ENCODE assay signal across 8 cellular contexts in the genomic region with DNA sequence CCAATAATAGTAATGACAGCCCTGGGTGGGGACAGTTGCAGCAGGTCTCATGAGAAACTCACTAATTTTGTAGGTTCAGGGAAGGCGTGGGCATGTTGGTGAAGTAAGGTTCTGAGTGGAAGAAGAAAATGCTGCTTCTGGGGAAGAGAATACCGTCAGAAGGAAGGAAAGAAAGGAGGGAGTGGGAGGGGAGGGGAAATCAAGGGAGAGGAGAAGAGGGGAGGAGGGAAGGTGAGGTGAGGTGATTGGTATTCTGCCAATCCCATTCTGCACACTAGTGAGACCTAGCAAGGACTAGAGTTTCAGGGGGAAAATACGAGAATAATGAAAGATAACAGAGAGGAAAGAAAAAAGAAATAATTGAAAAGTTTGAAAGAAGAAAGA. TPM values are rescaled to one million over a fixed set of nuclear protein-coding genes. Genes with fewer than 3 reads are reported as not detected.
A peak's percentile ranks its signal among the peaks of the same experiment; 100 is the strongest.
DNase-seq lines count a peak whose midpoint lies in the region; ATAC-seq and TF ChIP-seq lines count a peak whose summit lies in the region.

No MANE protein-coding gene starts in this region.

- H3K4me3 ChIP-seq in BLaER1 (peak overlapping the region; percentile 67), IMR-90 (ENCODE audit: insufficient read depth, low read depth, low read length) (peak overlapping the region; percentile 60), breast epithelium (peak overlapping the region; percentile 47 to 73 (median 61))

- H3K23ac ChIP-seq in IMR-90 (ENCODE audit: low read depth, low read length), result peak overlapping the region; percentile 37; the same call in 1 of the 2 replicates

- no peak for DNase-seq in IMR-90
- DNase-seq in breast epithelium (ENCODE audit: low spot score in 2 of 2), result no peak
- DNase-seq in mesothelial cell of epicardium (ENCODE audit: low spot score in 2 of 2, unreplicated experiment in 2 of 2), result no peak
- no peak for DNase-seq in NCI-H226
- no peak for DNase-seq in NOMO-1 treated with DMSO at 0.1 percent for 48 hours (lab: John Stamatoyannopoulos, UW; ENCODE audit: unreplicated experiment)

- peak overlapping the region; percentile 19 for H2BK5ac ChIP-seq in IMR-90 (ENCODE audit: low read depth, low read length, poor library complexity, severe bottlenecking)

- peak overlapping the region; percentile 98 for H3K27ac Mint-ChIP-seq in mesothelial cell of epicardium

- H3K4ac ChIP-seq in IMR-90 (ENCODE audit: low read depth, low read length), result peak overlapping the region; percentile 76

- intact Hi-C loops in IMR-90 (cut with micrococcal nuclease) (loop anchor here (10.0 kb wide), 1 partner anchor 484 kb away; no protein-coding TSS in a partner anchor), breast epithelium (cut with DNase I; ENCODE audit: low total_unique reads) (loop anchor here (10.0 kb wide), 1 partner anchor 194 kb away; no protein-coding TSS in a partner anchor)

- POLR2A ChIA-PET in IMR-90 (lab: Charles Lee; ENCODE audit: unreplicated experiment), result no interaction called here

- H4K5ac ChIP-seq in IMR-90 (ENCODE audit: low read depth, low read length), result peak overlapping the region; percentile 6; the same call in 1 of the 2 replicates

- CTCF ChIA-PET in IMR-90 (lab: Yijun Ruan, JAX), result interaction anchor here (0.6 to 1.3 kb wide), 4 partner anchors 10 to 326 kb away, joined by 3 read pairs; no protein-coding TSS in a partner anchor

- H3K27me3 Mint-ChIP-seq in mesothelial cell of epicardium (ENCODE audit: low read depth), result peaks cover 10% of the 10 kb centered on the region

- dilution Hi-C loops in IMR-90 (cut with HindIII; ENCODE audit: low sequenced_read_pairs, unreplicated experiment), result loop anchor here (25.0 kb wide), 1 partner anchor 211 kb away; no protein-coding TSS in a partner anchor

- H2AK9ac ChIP-seq in IMR-90 (replicated peaks; ENCODE audit: low read depth, low read length, poor library complexity), result no peak overlapping the region

- H3K27ac ChIP-seq in BLaER1 (peak overlapping the region; percentile 47; the same call in 1 of the 2 replicates), IMR-90 (ENCODE audit: insufficient read depth, low read length) (peak overlapping the region; percentile 35), breast epithelium (peak overlapping the region; percentile 71 to 77)

- TF ChIP-seq RAD21 in IMR-90 (IDR thresholded peaks at IDR 0.05; ENCODE audit: low read length), result no peak

- TF ChIP-seq POLR2A in IMR-90 (IDR thresholded peaks at IDR 0.05; ENCODE audit: low read depth, low read length), result no peak
- no peak for TF ChIP-seq POLR2A in breast epithelium (IDR thresholded peaks at IDR 0.05)

- in situ Hi-C loops in IMR-90 (cut with MboI; ENCODE audit: low sequenced_read_pairs), result loop anchor here (25.0 kb wide), 1 partner anchor 461 kb away; no protein-coding TSS in a partner anchor

- WGBS in IMR-90 (ENCODE audit: extremely low coverage in 2 of 2, insufficient read length in 1 of 2), 2 experiments, result 60% methylated on average over 1 of the region's 3 CpGs; no CpG with 5 or more reads in 1 of the 2 experiments

- BruUV-seq in IMR-90 (replicated peaks; lab: Mats Ljungman, UMichigan), result no TSS peak

- H2AK5ac ChIP-seq in IMR-90 (ENCODE audit: low read depth, low read length), result peak overlapping the region; percentile 69

- H3K27me3 ChIP-seq in BLaER1, result peaks cover 16% of the 10 kb centered on the region
- peaks cover 4% of the 10 kb centered on the region for H3K27me3 ChIP-seq in IMR-90 (ENCODE audit: control insufficient read depth, insufficient read depth, low read length)
- H3K27me3 ChIP-seq in breast epithelium, result peaks cover 0 to 6% of the 10 kb centered on the region in 2 donors

- H3K14ac ChIP-seq in IMR-90 (replicated peaks; ENCODE audit: low read depth, low read length), result peak overlapping the region; percentile 64

- peak overlapping the region; percentile 66; the same call in 1 of the 2 replicates for H3K56ac ChIP-seq in IMR-90 (ENCODE audit: extremely low read depth, insufficient read depth, low read length)

- H2AFZ ChIP-seq in IMR-90 (replicated peaks; ENCODE audit: low read length, poor library complexity), result peak overlapping the region; percentile 97

- H4K8ac ChIP-seq in IMR-90 (ENCODE audit: low read depth in 2 of 2, low read length in 2 of 2), result peak overlapping the region; percentile 87 to 88

- peaks cover 24% of the 10 kb centered on the region for H3K4me1 Mint-ChIP-seq in mesothelial cell of epicardium

- 0 out of 2 replicates have a peak overlapping the region, but pooled peaks have one; percentile 34 for H2BK20ac ChIP-seq in IMR-90 (ENCODE audit: low read depth, low read length)

- peak overlapping the region; percentile 10; the same call in 1 of the 2 replicates for H3K18ac ChIP-seq in IMR-90 (ENCODE audit: low read depth, low read length)

- H3K79me1 ChIP-seq in IMR-90 (ENCODE audit: low read depth in 1 of 2, low read length in 2 of 2), result no peaks in the 10 kb centered on the region

- no peaks in the 10 kb centered on the region for H3K9me3 ChIP-seq in BLaER1
- no peaks in the 10 kb centered on the region for H3K9me3 ChIP-seq in IMR-90 (ENCODE audit: control insufficient read depth, insufficient read depth, low read length)
- H3K9me3 ChIP-seq in breast epithelium, result no peaks in the 10 kb centered on the region

- TF ChIP-seq CTCF in IMR-90 (conservative IDR thresholded peaks at IDR 0.05; ENCODE audit: low read depth, low read length) (no peak), breast epithelium (IDR thresholded peaks at IDR 0.05) (no peak), mesothelial cell of epicardium (IDR thresholded peaks at IDR 0.05; ENCODE audit: unreplicated experiment) (no peak)

- H3K4me1 ChIP-seq in BLaER1, result peaks cover 35% of the 10 kb centered on the region
- H3K4me1 ChIP-seq in IMR-90 (ENCODE audit: control insufficient read depth, insufficient read depth, low read length), result peaks cover 2% of the 10 kb centered on the region; the same call in 1 of the 2 replicates
- no peaks in the 10 kb centered on the region for H3K4me1 ChIP-seq in breast epithelium

- H2BK15ac ChIP-seq in IMR-90 (ENCODE audit: low read depth, low read length), result peak overlapping the region; percentile 82; the same call in 2 of the 3 replicates

- H3K36me3 ChIP-seq in BLaER1 (no peaks in the 10 kb centered on the region), IMR-90 (ENCODE audit: control insufficient read depth, insufficient read depth, low read length) (no peaks in the 10 kb centered on the region), breast epithelium (no peaks in the 10 kb centered on the region)

- H3K36me3 Mint-ChIP-seq in mesothelial cell of epicardium, result no peaks in the 10 kb centered on the region

- H3K4me2 ChIP-seq in BLaER1 (peak overlapping the region; percentile 88), IMR-90 (ENCODE audit: low read depth, low read length) (peak overlapping the region; percentile 84)

- H3K9me1 ChIP-seq in IMR-90 (ENCODE audit: insufficient read depth, low read length), result no peaks in the 10 kb centered on the region; the same call in 1 of the 2 replicates

- H3K4me3 Mint-ChIP-seq in mesothelial cell of epicardium, result peak overlapping the region; percentile 87

- H2BK120ac ChIP-seq in IMR-90 (ENCODE audit: low read depth, low read length), result peak overlapping the region; percentile 73

- H4K20me1 ChIP-seq in BLaER1, result no peaks in the 10 kb centered on the region
- H4K20me1 ChIP-seq in IMR-90 (ENCODE audit: insufficient read depth, low read length), result no peaks in the 10 kb centered on the region

- no peaks in the 10 kb centered on the region for H3K9me3 Mint-ChIP-seq in mesothelial cell of epicardium

- peak overlapping the region; percentile 74; the same call in 1 of the 2 replicates for H3K9ac ChIP-seq in BLaER1
- H3K9ac ChIP-seq in IMR-90 (ENCODE audit: low read depth, low read length), result peak overlapping the region; percentile 72

- ATAC-seq in IMR-90 (ENCODE audit: low read depth) (no peak), HG03354 (IDR thresholded peaks at IDR 0.05; ENCODE audit: poor library complexity, severe bottlenecking, unreplicated experiment) (no peak), HG03280 (IDR thresholded peaks at IDR 0.05; ENCODE audit: unreplicated experiment) (no peak)

- H4K91ac ChIP-seq in IMR-90 (ENCODE audit: insufficient read depth, low read depth, low read length), result peak overlapping the region; percentile 60

TF ChIP-seq in IMR-90, 13 proteins besides CTCF, POLR2A, EP300 and RAD21:
- TF ChIP-seq MXI1 (IDR thresholded peaks at IDR 0.05; ENCODE audit: borderline replicate concordance, low read depth, low read length), result no peak
- TF ChIP-seq SMC3 (IDR thresholded peaks at IDR 0.05; ENCODE audit: low read depth, low read length), result no peak
- no peak for TF ChIP-seq RCOR1 (IDR thresholded peaks at IDR 0.05; ENCODE audit: insufficient replicate concordance, low read length)
- TF ChIP-seq CEBPB (IDR thresholded peaks at IDR 0.05; ENCODE audit: low read depth, low read length), result no peak
- no peak for TF ChIP-seq FOS (IDR thresholded peaks at IDR 0.05; ENCODE audit: low read depth, low read length)
- TF ChIP-seq NFE2L2 (IDR thresholded peaks at IDR 0.05; ENCODE audit: low read depth, low read length), result no peak

RNA-seq across cellular contexts. Expression of gene MGST3, which starts 32.4 kb away (rescaled TPM):
- 132 and 159 TPM in 2 replicates for total RNA-seq in IMR-90 (2012; rRNA removed)
- 213 and 284 TPM in 2 replicates for polyA plus RNA-seq in IMR-90 (2012; rRNA removed)
- polyA plus RNA-seq in IMR-90 (2012; cell fraction: cytosol; rRNA removed), result 205 and 256 TPM in 2 replicates
- 46.8 and 155 TPM in 2 replicates for polyA plus RNA-seq in IMR-90 (2012; cell fraction: nucleus; rRNA removed; ENCODE audit: low replicate concordance)
- total RNA-seq in breast epithelium, result 100 to 1,000 TPM; 140 to 318 (median 251) TPM
- total RNA-seq in mesothelial cell of epicardium, result 126 to 130 TPM (median 126 TPM) in 3 replicates

RNA-seq across cellular contexts. Expression of gene LRRC52, which starts 54.9 kb away (rescaled TPM):
- not detected in 2 replicates for total RNA-seq in IMR-90 (2012; rRNA removed)
- not detected in 2 replicates for polyA plus RNA-seq in IMR-90 (2012; rRNA removed)
- not detected in 2 replicates for polyA plus RNA-seq in IMR-90 (2012; cell fraction: cytosol; rRNA removed)
- polyA plus RNA-seq in IMR-90 (2012; cell fraction: nucleus; rRNA removed; ENCODE audit: low replicate concordance), result not detected in 2 replicates
- total RNA-seq in breast epithelium, result not detected
- not detected in 3 replicates for total RNA-seq in mesothelial cell of epicardium
